ENCODE assay signal across 1 cellular context in the genomic region with DNA sequence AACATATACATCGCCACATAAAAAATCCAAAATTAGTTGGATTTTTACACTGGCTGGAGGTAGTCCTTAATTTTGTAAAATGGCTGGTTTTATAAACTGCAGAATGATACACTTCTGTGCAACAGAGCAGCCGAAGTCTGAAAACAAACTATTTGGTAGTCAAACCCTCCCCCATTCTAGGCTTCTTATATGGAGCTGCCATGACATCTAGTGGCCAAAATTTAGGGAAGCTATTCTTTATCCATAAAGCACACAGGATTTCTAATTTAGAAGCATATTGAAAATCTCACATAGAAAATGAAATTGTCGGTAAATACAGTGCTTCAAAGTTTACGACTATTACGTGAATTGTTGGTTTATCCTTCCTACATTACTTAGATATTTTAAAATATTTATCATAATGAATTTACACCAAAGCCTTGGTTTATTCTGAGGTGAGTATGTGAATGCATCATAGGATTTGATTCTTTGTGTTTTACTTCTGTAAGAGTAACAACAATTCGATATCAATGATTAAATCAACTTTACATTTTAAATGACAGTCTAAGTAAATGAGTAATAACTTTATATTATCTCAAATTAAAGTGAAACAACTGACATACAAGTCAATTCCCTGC.
TF ChIP-seq lines count a peak whose summit lies in the region.

No MANE protein-coding gene starts in this region.

TF ChIP-seq in GM23338, 12 proteins besides CTCF, POLR2A, EP300 and RAD21 (continued from another document):
- no peak for TF ChIP-seq STAT1 (IDR thresholded peaks at IDR 0.05; ENCODE audit: unreplicated experiment)
TF ChIP-seq in GM23338: peak in this region for 0.
